Comparison of ENCODE assay signal across 5 cellular contexts in the genomic region with DNA sequence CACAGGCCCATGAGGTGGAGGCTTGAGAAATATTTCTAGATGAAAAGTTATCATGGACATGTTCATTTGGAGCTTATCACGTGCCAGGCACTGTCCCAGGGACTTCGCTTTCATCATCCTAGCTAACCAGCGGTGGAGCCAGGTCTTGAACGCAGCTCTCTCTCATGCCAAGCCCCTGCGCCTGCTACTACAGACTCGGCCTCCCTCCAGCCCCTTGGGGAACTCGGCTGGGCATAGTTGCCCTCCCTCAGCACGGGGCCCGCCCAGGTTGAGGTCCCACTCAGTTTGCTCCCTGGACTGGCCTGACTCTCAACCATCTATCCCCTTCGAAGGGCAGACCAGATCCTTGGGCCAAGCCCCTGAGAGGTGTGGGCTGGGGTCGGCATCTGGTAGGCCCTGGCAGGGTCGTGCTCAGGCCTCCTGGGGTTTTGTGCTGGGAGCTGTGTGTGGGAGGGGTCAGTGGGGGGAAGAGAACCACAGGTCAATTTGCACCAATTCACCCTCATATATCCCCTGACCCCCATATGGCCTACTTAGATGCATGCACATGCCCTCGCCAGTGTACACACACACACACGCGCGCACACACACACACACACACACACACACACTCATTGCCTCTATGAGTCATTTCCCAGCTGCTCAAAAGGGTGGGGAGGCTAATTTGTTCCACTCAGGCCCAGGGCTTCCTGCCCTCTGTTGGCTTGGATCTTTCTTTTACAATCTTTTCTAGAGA. TPM values are rescaled to one million over a fixed set of nuclear protein-coding genes. Genes with fewer than 3 reads are reported as not detected.
DNase-seq lines count a peak whose midpoint lies in the region; ATAC-seq and TF ChIP-seq lines count a peak whose summit lies in the region.

No MANE protein-coding gene starts in this region.

- H3K27me3 ChIP-seq in mucosa of rectum (ENCODE audit: control insufficient read depth in 2 of 2, insufficient read depth in 2 of 2, low read length in 2 of 2) (peaks cover 0 to under 1% of the 10 kb centered on the region in 2 donors), prostate gland (replicated peaks; ENCODE audit: insufficient read depth) (no peaks in the 10 kb centered on the region)

- no peaks in the 10 kb centered on the region for H3K36me3 ChIP-seq in mucosa of rectum (ENCODE audit: control insufficient read depth in 2 of 2, insufficient read depth in 2 of 2, low read length in 2 of 2)
- H3K36me3 ChIP-seq in prostate gland: no peaks in the 10 kb centered on the region

- ATAC-seq in activated naive CD8-positive, alpha-beta T cell treated with anti-CD3 and anti-CD28 coated beads, Interleukin-2, amount 50 U/mL, for 24 hours: peak; percentile 93
- no peak for ATAC-seq in HG02884 (IDR thresholded peaks at IDR 0.05; ENCODE audit: unreplicated experiment)

- H3K4me3 ChIP-seq in mucosa of rectum (ENCODE audit: low read length in 2 of 2) (no peak overlapping the region), prostate gland (no peak overlapping the region)

- 84% methylated on average over 16 of the region's 16 CpGs for WGBS in prostate gland

- peaks cover 26% of the 10 kb centered on the region for H3K4me1 Mint-ChIP-seq in activated naive CD8-positive, alpha-beta T cell treated with anti-CD3 and anti-CD28 coated beads, Interleukin-2, amount 50 U/mL, for 24 hours

- TF ChIP-seq CTCF in prostate gland (IDR thresholded peaks at IDR 0.05): no peak

- H3K9me3 ChIP-seq in mucosa of rectum (ENCODE audit: control insufficient read depth in 2 of 2, low read length in 2 of 2) (no peaks in the 10 kb centered on the region), prostate gland (no peaks in the 10 kb centered on the region)

- H3K27ac Mint-ChIP-seq in activated naive CD8-positive, alpha-beta T cell treated with anti-CD3 and anti-CD28 coated beads, Interleukin-2, amount 50 U/mL, for 24 hours: peak overlapping the region; percentile 75

- peak overlapping the region; percentile 34 to 61 for H3K27ac ChIP-seq in mucosa of rectum (ENCODE audit: low read depth in 2 of 2, low read length in 2 of 2)
- H3K27ac ChIP-seq in prostate gland: no peak overlapping the region

- H3K36me3 Mint-ChIP-seq in activated naive CD8-positive, alpha-beta T cell treated with anti-CD3 and anti-CD28 coated beads, Interleukin-2, amount 50 U/mL, for 24 hours (ENCODE audit: low read depth): peaks cover 4% of the 10 kb centered on the region

- no peaks in the 10 kb centered on the region for H3K27me3 Mint-ChIP-seq in activated naive CD8-positive, alpha-beta T cell treated with anti-CD3 and anti-CD28 coated beads, Interleukin-2, amount 50 U/mL, for 24 hours

- no peak overlapping the region for H3K9ac ChIP-seq in mucosa of rectum (ENCODE audit: low read depth in 1 of 2, low read length in 2 of 2)

- H3K9me3 Mint-ChIP-seq in activated naive CD8-positive, alpha-beta T cell treated with anti-CD3 and anti-CD28 coated beads, Interleukin-2, amount 50 U/mL, for 24 hours: peaks cover 13% of the 10 kb centered on the region

- peak; percentile 80 for DNase-seq in NCI-H226
- peak; percentile 40 for DNase-seq in activated naive CD8-positive, alpha-beta T cell treated with anti-CD3 and anti-CD28 coated beads, Interleukin-2, amount 50 U/mL, for 24 hours
- DNase-seq in prostate gland (ENCODE audit: low spot score): no peak

- no peak for TF ChIP-seq POLR2A in prostate gland (IDR thresholded peaks at IDR 0.05)

- intact Hi-C loops in prostate gland (cut with DNase I): no loop called here

- H3K4me1 ChIP-seq in mucosa of rectum (ENCODE audit: control insufficient read depth in 2 of 2, insufficient read depth in 2 of 2, low read length in 2 of 2): peaks cover 0 to 6% of the 10 kb centered on the region in 2 donors
- no peaks in the 10 kb centered on the region for H3K4me1 ChIP-seq in prostate gland (replicated peaks)

- no peak overlapping the region for H3K4me3 Mint-ChIP-seq in activated naive CD8-positive, alpha-beta T cell treated with anti-CD3 and anti-CD28 coated beads, Interleukin-2, amount 50 U/mL, for 24 hours

RNA-seq across cellular contexts. Expression of a gene that starts 12.1 kb away (rescaled TPM):
- under 1 TPM; 0.23 TPM for total RNA-seq in prostate gland

RNA-seq across cellular contexts. Expression of a gene that starts 13.3 kb away (rescaled TPM):
- total RNA-seq in prostate gland: under 1 TPM; 0.09 to 0.74 TPM

RNA-seq across cellular contexts. Expression of a gene that starts 35.6 kb away (rescaled TPM):
- 10 to 100 TPM in 1 of 2 donors, 1 to 10 TPM in 1; 7.3 to 12.6 TPM for total RNA-seq in prostate gland

RNA-seq across cellular contexts. Expression of a gene that starts 52.7 kb away (rescaled TPM):
- 1 to 10 TPM; 1.6 to 2.2 TPM for total RNA-seq in prostate gland

Comparison
In these comparisons a context has a peak if more than half of its experiments do, and no peak if none do; other contexts are left out.
1. H3K27ac ChIP-seq: peak in mucosa of rectum (2 of 2); none in prostate gland (0 of 2).